8 cellular contexts compared by ENCODE assay signal in the genomic region with DNA sequence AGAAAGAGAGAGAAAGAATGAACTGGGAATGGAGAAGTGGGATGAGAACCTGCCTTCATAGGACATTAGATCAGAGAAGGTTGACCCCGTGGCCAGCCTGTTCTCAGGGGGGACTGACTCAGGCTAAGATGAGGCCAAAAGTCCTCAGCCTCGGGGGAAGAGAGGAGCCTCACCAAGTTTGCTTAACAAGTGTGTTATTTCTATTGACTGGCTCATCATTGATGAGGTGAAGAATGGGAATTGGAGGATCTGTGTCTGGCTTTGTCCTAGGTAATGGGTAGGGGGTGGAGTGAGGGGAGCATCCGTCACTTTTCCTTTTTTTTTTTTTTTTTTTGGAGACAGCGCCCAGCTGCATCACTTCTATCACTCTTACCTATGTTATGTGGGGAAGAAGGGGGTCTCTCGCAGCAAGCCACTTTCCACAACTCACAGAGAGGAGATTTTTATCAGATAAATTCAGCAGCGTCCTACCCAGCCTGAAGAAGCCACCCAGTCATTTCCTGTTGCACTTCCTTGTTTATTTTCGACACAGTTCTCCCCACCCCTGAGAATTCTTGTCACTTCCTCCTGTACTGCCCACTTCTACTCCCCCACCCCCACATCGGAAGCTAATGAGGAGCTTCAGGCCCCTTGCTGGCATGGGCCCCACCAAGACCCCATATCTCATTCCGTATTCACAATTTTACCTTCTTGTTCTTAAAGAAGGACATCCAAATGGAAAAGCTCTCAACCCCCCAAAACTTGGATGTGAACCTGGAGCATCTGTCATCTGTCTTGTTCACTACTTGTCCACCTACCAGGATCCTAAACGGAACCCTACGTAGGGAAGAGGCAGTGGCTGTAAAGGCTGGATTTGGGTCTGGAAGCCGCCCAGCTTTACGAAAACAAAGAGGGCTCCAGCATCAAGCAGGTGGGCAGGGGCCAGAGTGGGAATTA. TPM values are rescaled to one million over a fixed set of nuclear protein-coding genes. Genes with fewer than 3 reads are reported as not detected.
DNase-seq lines count a peak whose midpoint lies in the region; ATAC-seq, FAIRE-seq and TF ChIP-seq lines count a peak whose summit lies in the region.

No MANE protein-coding gene starts in this region.

- H3K79me2 ChIP-seq in astrocyte (ENCODE audit: insufficient read depth, low read length), result no peaks in the 10 kb centered on the region

- no peak overlapping the region for H3K27ac Mint-ChIP-seq in astrocyte (ENCODE audit: unreplicated experiment)
- H3K27ac Mint-ChIP-seq in naive thymus-derived CD4-positive, alpha-beta T cell, result peak overlapping the region; percentile 95 to 99 (median 98)

- peaks cover 14% of the 10 kb centered on the region for H3K4me1 ChIP-seq in astrocyte (ENCODE audit: insufficient read depth, low read length)
- peaks cover 31 to 40% of the 10 kb centered on the region in 2 donors for H3K4me1 ChIP-seq in naive thymus-derived CD4-positive, alpha-beta T cell (ENCODE audit: control insufficient read depth in 2 of 2, insufficient read depth in 2 of 2, low read length in 2 of 2)

- CTCF ChIA-PET in naive thymus-derived CD4-positive, alpha-beta T cell (lab: Charles Lee), result interaction anchor here (0.6 to 3.2 kb wide), 2 partner anchors 9 to 29 kb away, joined by 3 to 26 read pairs; no protein-coding TSS in a partner anchor

- no peak overlapping the region for H2AFZ ChIP-seq in astrocyte (ENCODE audit: low read depth, low read length)

- POLR2A ChIA-PET in naive thymus-derived CD4-positive, alpha-beta T cell (lab: Charles Lee), result interaction anchor here (0.7 to 16.2 kb wide), 12 partner anchors 9 to 81 kb away, joined by 3 to 245 read pairs (median 8); partner anchors contain the start of gene CEP43

- no peaks in the 10 kb centered on the region for H3K36me3 ChIP-seq in astrocyte (ENCODE audit: insufficient read depth, low read length)
- H3K36me3 ChIP-seq in naive thymus-derived CD4-positive, alpha-beta T cell (ENCODE audit: control insufficient read depth in 2 of 3, insufficient read depth in 3 of 3, low read length in 3 of 3), result peaks cover 0 to 9% (median 0%) of the 10 kb centered on the region in 3 experiments

- peak; percentile 23 for ATAC-seq in GM18870 (IDR thresholded peaks at IDR 0.05; ENCODE audit: unreplicated experiment)
- ATAC-seq in naive thymus-derived CD4-positive, alpha-beta T cell, result peak; percentile 61
- ATAC-seq in GM19463 (IDR thresholded peaks at IDR 0.05; ENCODE audit: unreplicated experiment), result no peak

- H3K9me3 ChIP-seq in astrocyte (ENCODE audit: insufficient read depth, low read depth, low read length), result no peaks in the 10 kb centered on the region
- no peaks in the 10 kb centered on the region for H3K9me3 ChIP-seq in naive thymus-derived CD4-positive, alpha-beta T cell (ENCODE audit: control insufficient read depth in 2 of 3, low read length in 3 of 3)

- H3K27me3 ChIP-seq in astrocyte (ENCODE audit: insufficient read depth, low read length), result no peaks in the 10 kb centered on the region
- no peaks in the 10 kb centered on the region for H3K27me3 ChIP-seq in naive thymus-derived CD4-positive, alpha-beta T cell (ENCODE audit: control insufficient read depth in 2 of 2, insufficient read depth in 2 of 2, low read length in 2 of 2)

- FAIRE-seq in astrocyte (lab: Jason Lieb, UNC), result no peak

- H3K9me3 Mint-ChIP-seq in astrocyte (ENCODE audit: unreplicated experiment), result peaks cover 5% of the 10 kb centered on the region
- peaks cover 0 to 18% (median 6%) of the 10 kb centered on the region in 11 donors for H3K9me3 Mint-ChIP-seq in naive thymus-derived CD4-positive, alpha-beta T cell

- peak overlapping the region; percentile 11 for H3K4me2 ChIP-seq in astrocyte (ENCODE audit: low read length)

- no peaks in the 10 kb centered on the region for H3K27me3 Mint-ChIP-seq in astrocyte (ENCODE audit: low read depth, unreplicated experiment)
- no peaks in the 10 kb centered on the region for H3K27me3 Mint-ChIP-seq in naive thymus-derived CD4-positive, alpha-beta T cell

- no peaks in the 10 kb centered on the region for H4K20me1 ChIP-seq in astrocyte (ENCODE audit: insufficient read depth, low read length)

- DNase-seq in NOMO-1 treated with DMSO at 0.1 percent for 48 hours (lab: John Stamatoyannopoulos, UW; ENCODE audit: unreplicated experiment), result peak; percentile 77
- DNase-seq in astrocyte (ENCODE audit: low read depth), result no peak
- peak in 7 of 9 donors; percentile 59 to 83 (median 78) for DNase-seq in naive thymus-derived CD4-positive, alpha-beta T cell
- no peak for DNase-seq in ureter (ENCODE audit: low spot score)
- DNase-seq in middle frontal gyrus (ENCODE audit: extremely low spot score, low spot score), result no peak
- no peak for DNase-seq in HuH-7.5 (ENCODE audit: low spot score)

- intact Hi-C loops in naive thymus-derived CD4-positive, alpha-beta T cell (cut with micrococcal nuclease), result loop anchor here (1.0 to 10.0 kb wide), 8 partner anchors 9 to 576 kb away; partner anchors contain the start of gene RPS6KA2 (in 1 of the 2)

- no peak overlapping the region for H3K4me3 Mint-ChIP-seq in astrocyte (ENCODE audit: unreplicated experiment)
- peak overlapping the region; percentile 82 to 99 (median 96) for H3K4me3 Mint-ChIP-seq in naive thymus-derived CD4-positive, alpha-beta T cell

- TF ChIP-seq CTCF in astrocyte (IDR thresholded peaks at IDR 0.05; ENCODE audit: insufficient read depth, low read depth, low read length), result no peak

- no peak overlapping the region for H3K27ac ChIP-seq in astrocyte (ENCODE audit: low read depth, low read length)
- H3K27ac ChIP-seq in naive thymus-derived CD4-positive, alpha-beta T cell (ENCODE audit: low read depth, low read length), result peak overlapping the region; percentile 92

- H3K4me1 Mint-ChIP-seq in astrocyte (ENCODE audit: low read depth, unreplicated experiment), result peaks cover 16% of the 10 kb centered on the region
- H3K4me1 Mint-ChIP-seq in naive thymus-derived CD4-positive, alpha-beta T cell, result peaks cover 39 to 53% (median 49%) of the 10 kb centered on the region in 7 donors

- no peaks in the 10 kb centered on the region for H3K36me3 Mint-ChIP-seq in astrocyte (ENCODE audit: low read depth, unreplicated experiment)
- H3K36me3 Mint-ChIP-seq in naive thymus-derived CD4-positive, alpha-beta T cell, result peaks cover 0 to 21% (median 6%) of the 10 kb centered on the region in 5 donors

- H3K9ac ChIP-seq in astrocyte (ENCODE audit: low read length), result no peak overlapping the region

- H3K4me3 ChIP-seq in astrocyte (ENCODE audit: insufficient read depth, low read depth, low read length), result no peak overlapping the region
- peak overlapping the region; percentile 47 for H3K4me3 ChIP-seq in naive thymus-derived CD4-positive, alpha-beta T cell (ENCODE audit: low read length)

RNA-seq across cellular contexts. Expression of gene RNASET2, which starts 2.8 kb away (rescaled TPM):
- 18.7 and 22.0 TPM in 2 replicates for total RNA-seq in astrocyte
- 100 to 1,000 TPM; 147 to 332 (median 264) TPM for total RNA-seq in naive thymus-derived CD4-positive, alpha-beta T cell
- 100 to 1,000 TPM; 521 to 683 TPM for polyA plus RNA-seq in naive thymus-derived CD4-positive, alpha-beta T cell
- 89.9 TPM for total RNA-seq in ureter

RNA-seq across cellular contexts. Expression of gene CEP43, which starts 40.0 kb away (rescaled TPM):
- total RNA-seq in astrocyte (15.6 and 16.0 TPM in 2 replicates), ureter (22.0 TPM)
- total RNA-seq in naive thymus-derived CD4-positive, alpha-beta T cell, result 10 to 100 TPM; 11.5 to 17.6 (median 15.5) TPM
- 1 to 10 TPM; 3.3 to 3.8 TPM for polyA plus RNA-seq in naive thymus-derived CD4-positive, alpha-beta T cell

Comparison
In these comparisons a context has a peak if more than half of its experiments do, and no peak if none do; other contexts are left out.
1. DNase-seq: peak in NOMO-1 treated with DMSO at 0.1 percent for 48 hours (single experiment) and naive thymus-derived CD4-positive, alpha-beta T cell (7 of 9); none in astrocyte (single experiment), ureter (single experiment), middle frontal gyrus (single experiment) and HuH-7.5 (single experiment).